23 cellular contexts compared by ENCODE assay signal in the genomic region with DNA sequence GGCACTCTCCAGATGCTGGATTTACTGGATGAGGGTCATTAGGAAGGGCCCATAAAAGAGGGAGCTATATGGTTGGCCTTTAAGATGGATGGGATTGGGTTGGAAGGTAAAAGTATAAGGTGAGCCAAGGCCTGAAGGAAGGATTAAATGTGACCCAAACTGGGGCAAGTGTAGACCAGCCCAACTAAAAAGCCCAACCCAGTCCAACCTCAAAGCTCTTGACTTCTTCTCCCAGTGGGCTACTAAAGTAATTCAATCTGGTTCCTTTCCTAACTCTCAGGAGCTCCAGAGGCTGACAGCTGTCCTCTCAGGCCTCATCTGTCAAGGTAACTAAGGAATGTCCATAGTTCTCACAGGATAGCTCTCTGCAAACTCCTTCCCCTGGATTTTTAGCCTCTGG.
"Had no signal": no experiment of that assay in that cellular context is flagged by ENCODE, and none has a peak within 500 bp of the region (broad histone marks: within the 10 kb centered on the region; RNA-seq: fewer than 3 reads in every experiment).

No MANE protein-coding gene starts in this region.

- H3K27me3 ChIP-seq: SJSA1 had no signal

- H3K27ac ChIP-seq: HL-60, RWPE1, SJSA1, SK-N-MC had no signal

- H3K4me1 ChIP-seq: SJSA1 had no signal

- DNase-seq: KBM-7, MV-4-11, NCI-H1048, NCI-H1105, NCI-H1417, NCI-H1436 treated with DMSO at 0.1 percent for 48 hours, NCI-H1694, NCI-H187 treated with DMSO at 0.1 percent for 48 hours, NCI-H2081, NCI-H2107, NCI-H226, NCI-H446, NCI-H510A, NCI-H524 treated with DMSO at 0.1 percent for 48 hours, NCI-H69, NCI-H774, PC-3, SHP77 treated with DMSO at 0.1 percent for 48 hours had no signal

- ATAC-seq: Panc1, PC-3 had no signal

- H3K4me3 ChIP-seq: SJSA1, SK-N-MC had no signal

- H3K36me3 ChIP-seq: SJSA1 had no signal
